In genomic region chr20:46117704-46118467, GRCh38 we compare ENCODE assay signal across 9 cellular contexts. TPM values are rescaled to one million over a fixed set of nuclear protein-coding genes. Genes with fewer than 3 reads are reported as not detected.
DNase-seq lines count a peak whose midpoint lies in the region; ATAC-seq, FAIRE-seq and TF ChIP-seq lines count a peak whose summit lies in the region.
"Had no signal": no experiment of that assay in that cellular context is flagged by ENCODE, and none has a peak within 500 bp of the region (broad histone marks: within the 10 kb centered on the region; RNA-seq: fewer than 3 reads in every experiment).

CD40 (plus strand) TSS chr20:46118314; CDS start chr20:46118344, 30 bp downstream.

- H3K9me3 ChIP-seq in mammary epithelial cell (replicated peaks; ENCODE audit: insufficient read depth, low read length) (no peaks in the 10 kb centered on the region), spleen (no peaks in the 10 kb centered on the region)

- H3K4me1 ChIP-seq in mammary epithelial cell (ENCODE audit: insufficient read depth, low read length): peaks cover 20% of the 10 kb centered on the region
- H3K4me1 ChIP-seq in spleen: peaks cover 28 to 65% (median 53%) of the 10 kb centered on the region in 6 donors

- H3K36me3 ChIP-seq in mammary epithelial cell (ENCODE audit: insufficient read depth, low read length) (no peaks in the 10 kb centered on the region), spleen (peaks cover 0 to 16% (median 12%) of the 10 kb centered on the region in 6 donors)

- POLR2A ChIA-PET in WTC11 (lab: Charles Lee): no interaction called here

- H3K27me3 Mint-ChIP-seq in WTC11 (ENCODE audit: low read depth) (peaks cover 49% of the 10 kb centered on the region), immature natural killer cell (ENCODE audit: low read depth in 3 of 3) (peaks cover 0 to 6% (median 2%) of the 10 kb centered on the region in 3 donors)

- H3K9me3 Mint-ChIP-seq in WTC11: no peaks in the 10 kb centered on the region
- no peaks in the 10 kb centered on the region for H3K9me3 Mint-ChIP-seq in immature natural killer cell

- H3K27me3 ChIP-seq in mammary epithelial cell (ENCODE audit: insufficient read depth, low read length) (no peaks in the 10 kb centered on the region), spleen (replicated peaks in 1 of 7) (no peaks in the 10 kb centered on the region)

- H3K27ac Mint-ChIP-seq in WTC11: peak within 1 kb of the TSS; percentile 98
- peak within 1 kb of the TSS; percentile 55 to 94 (median 72) for H3K27ac Mint-ChIP-seq in immature natural killer cell

- intact Hi-C loops in mammary epithelial cell (cut with micrococcal nuclease) (no loop called here), spleen (cut with DNase I; ENCODE audit: low total_unique reads) (no loop called here)

- CTCF ChIA-PET in WTC11 (lab: Charles Lee): interaction anchor here (0.6 to 3.3 kb wide), 10 partner anchors 11 to 231 kb away, joined by 3 to 19 read pairs (median 4); no protein-coding TSS in a partner anchor
- CTCF ChIA-PET in mammary epithelial cell (lab: Charles Lee; ENCODE audit: low non-redundant PET): no interaction called here

- ATAC-seq in WTC11: peak; percentile 95

- no peaks in the 10 kb centered on the region for H4K20me1 ChIP-seq in mammary epithelial cell (ENCODE audit: insufficient read depth, low read length)

- DNase-seq in CMK (ENCODE audit: low read depth): peak; percentile 77
- DNase-seq in GM20000 (ENCODE audit: low spot score): peak; percentile 89
- peak; percentile 89 for DNase-seq in HTR-8/SVneo (ENCODE audit: insufficient read length, low spot score)
- peak; percentile 95 for DNase-seq in WTC11 (ENCODE audit: low spot score)
- no peak for DNase-seq in mammary epithelial cell
- peak; percentile 75 to 80 (median 76) for DNase-seq in immature natural killer cell
- peak; percentile 93 for DNase-seq in spleen
- DNase-seq in DMS79 treated with DMSO at 0.1 percent for 48 hours (lab: John Stamatoyannopoulos, UW): no peak

- FAIRE-seq in HTR-8/SVneo (lab: Jason Lieb, UNC): no peak

- H3K27ac ChIP-seq in mammary epithelial cell (ENCODE audit: insufficient read depth, low read depth, low read length) (peak within 1 kb of the TSS; percentile 12), spleen (peak within 1 kb of the TSS; percentile 22 to 93 (median 86))

- 16% methylated on average over 18 of the region's 40 CpGs for WGBS in mammary epithelial cell (ENCODE audit: low coverage, missing lambda C conversion rate)
- 2 to 5% (median 3%) methylated on average over 36 to 40 of the region's 40 CpGs for WGBS in spleen, 5 donors

- peak within 1 kb of the TSS; percentile 92 for H2AFZ ChIP-seq in mammary epithelial cell (ENCODE audit: low read depth, low read length)

- H3K9ac ChIP-seq in mammary epithelial cell (ENCODE audit: insufficient read depth, low read length): no peak within 1 kb of the TSS

- peaks cover 7% of the 10 kb centered on the region for H3K4me1 Mint-ChIP-seq in WTC11
- peaks cover 22 to 26% of the 10 kb centered on the region in 2 donors for H3K4me1 Mint-ChIP-seq in immature natural killer cell

- peak within 1 kb of the TSS; percentile 88 for H3K4me2 ChIP-seq in mammary epithelial cell (ENCODE audit: insufficient read depth, low read depth, low read length)

- H3K4me3 Mint-ChIP-seq in WTC11 (peak within 1 kb of the TSS; percentile 99), immature natural killer cell (peak within 1 kb of the TSS; percentile 83 to 97 (median 95))

- H3K36me3 Mint-ChIP-seq in WTC11: peaks cover 6% of the 10 kb centered on the region; the same call in 1 of the 2 replicates
- peaks cover 0 to 5% (median 0%) of the 10 kb centered on the region in 3 donors for H3K36me3 Mint-ChIP-seq in immature natural killer cell

- in situ Hi-C loops in mammary epithelial cell (cut with MboI; ENCODE audit: low sequenced_read_pairs in 2 of 2): no loop called here

- peak within 1 kb of the TSS; percentile 36 to 56 (median 49) for H3K4me3 ChIP-seq in mammary epithelial cell (replicated peaks in 1 of 3; ENCODE audit: insufficient read depth in 1 of 3, low read depth in 2 of 3, low read length in 3 of 3)
- peak within 1 kb of the TSS; percentile 56 to 90 (median 58) for H3K4me3 ChIP-seq in spleen

- dilution Hi-C loops in mammary epithelial cell (cut with HindIII; ENCODE audit: low sequenced_read_pairs): no loop called here

- no TSS peak for BruUV-seq in mammary epithelial cell (replicated peaks; lab: Mats Ljungman, UMichigan)

- no peak for TF ChIP-seq CTCF in GM20000 (IDR thresholded peaks at IDR 0.05; ENCODE audit: extremely low read depth, missing control alignments)
- TF ChIP-seq CTCF in WTC11 (IDR thresholded peaks at IDR 0.05): no peak
- no peak for TF ChIP-seq CTCF in mammary epithelial cell (conservative IDR thresholded peaks at IDR 0.05 in 1 of 2, IDR thresholded peaks at IDR 0.05 in 1 of 2; ENCODE audit: extremely low read depth in 1 of 2, insufficient read depth in 1 of 2, low read depth in 1 of 2, low read length in 2 of 2)
- no peak for TF ChIP-seq CTCF in spleen (IDR thresholded peaks at IDR 0.05 in 8 of 11, conservative IDR thresholded peaks at IDR 0.05 in 3 of 11)

- H3K79me2 ChIP-seq in mammary epithelial cell (ENCODE audit: insufficient read depth, low read length): no peaks in the 10 kb centered on the region

- no peak for TF ChIP-seq POLR2A in spleen (IDR thresholded peaks at IDR 0.05)

TF ChIP-seq in WTC11, 78 proteins besides CTCF, POLR2A, EP300 and RAD21 (continues in another document):
- no peak for TF ChIP-seq AR (CRISPR knock-in tag; IDR thresholded peaks at IDR 0.05)
- 0 out of 2 replicates have a peak, but pooled peaks have one; percentile 32 for TF ChIP-seq ZNF423 (CRISPR knock-in tag; IDR thresholded peaks at IDR 0.05)
- no peak for TF ChIP-seq MLX (CRISPR knock-in tag; IDR thresholded peaks at IDR 0.05)
- TF ChIP-seq ZNF416 (CRISPR knock-in tag; IDR thresholded peaks at IDR 0.05): no peak
- TF ChIP-seq ETV6 (CRISPR knock-in tag; IDR thresholded peaks at IDR 0.05): peak; percentile 70; the same call in 1 of the 2 replicates
- TF ChIP-seq FOXK1 (CRISPR knock-in tag; IDR thresholded peaks at IDR 0.05): no peak
- TF ChIP-seq MAX (CRISPR knock-in tag; IDR thresholded peaks at IDR 0.05): no peak; the same call in 1 of the 2 replicates
- TF ChIP-seq FOXP4 (CRISPR knock-in tag; IDR thresholded peaks at IDR 0.05): peak; percentile 24; the same call in 1 of the 2 replicates
- no peak for TF ChIP-seq JAZF1 (CRISPR knock-in tag; IDR thresholded peaks at IDR 0.05)
- peak; percentile 92 for TF ChIP-seq SP1 (CRISPR knock-in tag; conservative IDR thresholded peaks at IDR 0.05)
- TF ChIP-seq NR1H2 (CRISPR knock-in tag; IDR thresholded peaks at IDR 0.05): no peak
- TF ChIP-seq NR3C1 (CRISPR knock-in tag; conservative IDR thresholded peaks at IDR 0.05; ENCODE audit: low read depth): no peak
- no peak for TF ChIP-seq FOXJ3 (CRISPR knock-in tag; IDR thresholded peaks at IDR 0.05; ENCODE audit: borderline replicate concordance)
- TF ChIP-seq ATF1 (CRISPR knock-in tag; IDR thresholded peaks at IDR 0.05): no peak
- no peak for TF ChIP-seq ZNF121 (CRISPR knock-in tag; IDR thresholded peaks at IDR 0.05)
- TF ChIP-seq RELA (CRISPR knock-in tag; IDR thresholded peaks at IDR 0.05; ENCODE audit: borderline replicate concordance): no peak

RNA-seq across cellular contexts. Expression of gene CD40, which starts in this region (rescaled TPM):
- total RNA-seq in WTC11 (2021) (12.9 to 15.3 TPM (median 14.8 TPM) in 3 replicates), mammary epithelial cell (1 to 10 TPM in 1 of 2 donors, not detected in 1; 3.2 TPM), spleen (10 to 100 TPM; 30.7 to 70.3 (median 44.2) TPM)
- polyA plus RNA-seq in mammary epithelial cell (14.9 TPM), immature natural killer cell (1 to 10 TPM; 4.3 to 8.3 (median 7.0) TPM), spleen (100 to 1,000 TPM in 1 of 3 donors, 10 to 100 TPM in 2; 66.1 to 108 (median 68.7) TPM)
- polyA minus RNA-seq in mammary epithelial cell: 0.31 TPM
- total RNA-seq: SK-MEL-5 had no signal

Comparison
In these comparisons a context has a peak if more than half of its experiments do, and no peak if none do; other contexts are left out.
1. DNase-seq: peak in CMK (single experiment), GM20000 (single experiment), HTR-8/SVneo (single experiment), WTC11 (single experiment), immature natural killer cell (3 of 3) and spleen (single experiment); none in mammary epithelial cell (single experiment) and DMS79 treated with DMSO at 0.1 percent for 48 hours (single experiment).